ENCODE assay signal across 8 cellular contexts in genomic region chr18:46174317-46175039, GRCh38.
DNase-seq lines count a peak whose midpoint lies in the region; ATAC-seq and TF ChIP-seq lines count a peak whose summit lies in the region.

No MANE protein-coding gene starts in this region.

- H3K36me3 Mint-ChIP-seq in nephron progenitor cell (ENCODE audit: low read depth), result peaks cover 8% of the 10 kb centered on the region

- H3K9me3 Mint-ChIP-seq in nephron progenitor cell, result no peaks in the 10 kb centered on the region

- DNase-seq in GM10266 (ENCODE audit: extremely low spot score) (peak; percentile 67), NCI-H2171 treated with DMSO at 0.1 percent for 48 hours (lab: John Stamatoyannopoulos, UW) (peak; percentile 29), fibroblast of gingiva (ENCODE audit: low read depth) (peak; percentile 24), nephron progenitor cell (peak; percentile 62), upper lobe of left lung (peak; percentile 25 to 88), NCI-H2107 (lab: John Stamatoyannopoulos, UW) (no peak)
- peak; percentile 79 for DNase-seq in activated T-cell treated with anti-CD3 and anti-CD28 coated beads, Interleukin-2, amount 50 U/mL, for 48 hours

- H3K27me3 Mint-ChIP-seq in nephron progenitor cell (ENCODE audit: low read depth, poor library complexity), result peaks cover 18% of the 10 kb centered on the region

- peak overlapping the region; percentile 82 to 100 (median 94) for H3K4me3 ChIP-seq in upper lobe of left lung

- no peak for TF ChIP-seq POLR2A in upper lobe of left lung (IDR thresholded peaks at IDR 0.05)

- H3K27ac ChIP-seq in upper lobe of left lung, result peak overlapping the region; percentile 90 to 94 (median 93)

- WGBS in upper lobe of left lung, 2 donors, result 1 to 3% methylated on average over 14 of the region's 71 CpGs

- peak overlapping the region; percentile 99 for H3K4me3 Mint-ChIP-seq in nephron progenitor cell

- H3K27me3 ChIP-seq in upper lobe of left lung, result no peaks in the 10 kb centered on the region

- no peaks in the 10 kb centered on the region for H3K9me3 ChIP-seq in upper lobe of left lung

- H3K36me3 ChIP-seq in upper lobe of left lung, result no peaks in the 10 kb centered on the region

- no peak for TF ChIP-seq EP300 in upper lobe of left lung (IDR thresholded peaks at IDR 0.05)

- no peak overlapping the region for H3K27ac Mint-ChIP-seq in nephron progenitor cell

- ATAC-seq in HG02588 (IDR thresholded peaks at IDR 0.05; ENCODE audit: unreplicated experiment) (peak; percentile 21), upper lobe of left lung (ENCODE audit: low FRiP score in 2 of 2) (peak in 1 of 2 donors; percentile 16)

- H3K4me1 ChIP-seq in upper lobe of left lung, result peaks cover 19 to 38% (median 25%) of the 10 kb centered on the region in 4 donors

- peak; percentile 23 for TF ChIP-seq CTCF in GM10266 (IDR thresholded peaks at IDR 0.05; ENCODE audit: control insufficient read depth, insufficient read depth, low read depth, missing control alignments)
- no peak for TF ChIP-seq CTCF in nephron progenitor cell (IDR thresholded peaks at IDR 0.05)
- no peak for TF ChIP-seq CTCF in upper lobe of left lung (IDR thresholded peaks at IDR 0.05)

- peaks cover 26% of the 10 kb centered on the region for H3K4me1 Mint-ChIP-seq in nephron progenitor cell
